In the genomic region with DNA sequence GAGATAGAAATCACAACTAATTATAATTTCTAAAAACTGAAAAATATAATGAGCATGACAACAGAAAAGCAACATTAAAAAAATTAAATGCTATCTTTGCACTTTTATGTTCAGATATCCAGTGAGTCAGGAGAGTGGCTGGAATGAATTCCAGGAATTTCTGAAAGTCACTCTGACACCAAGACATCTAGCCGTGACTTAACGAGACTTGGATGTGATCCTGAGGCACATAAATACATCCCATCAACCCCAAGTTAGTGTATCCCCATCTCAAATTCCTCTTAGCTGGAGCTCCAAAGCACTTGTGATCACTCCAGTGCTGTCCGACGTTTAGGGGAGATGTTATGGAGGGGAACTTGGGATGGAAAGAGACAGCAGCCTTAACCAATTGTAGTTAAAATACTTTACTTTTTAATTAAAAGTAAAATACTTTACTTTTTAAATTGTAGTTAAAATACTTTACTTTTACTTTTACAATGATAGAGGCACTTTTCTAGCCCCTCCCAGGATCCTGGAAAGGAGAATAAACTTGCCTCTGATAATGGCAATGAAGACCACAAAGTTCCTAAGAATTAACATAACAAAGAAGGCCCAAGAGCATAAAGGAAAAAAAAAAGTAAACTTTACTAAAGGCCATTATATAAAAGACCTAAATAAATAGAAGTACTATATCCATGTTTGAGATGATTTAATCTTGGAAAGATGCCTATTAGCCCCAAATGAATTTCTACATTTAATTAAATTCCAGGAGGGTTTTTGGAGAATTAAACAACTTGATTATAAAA, we compare ENCODE assay signal across 19 cellular contexts.
DNase-seq lines count a peak whose midpoint lies in the region; ATAC-seq and TF ChIP-seq lines count a peak whose summit lies in the region.
"Had no signal": no experiment of that assay in that cellular context is flagged by ENCODE, and none has a peak within 500 bp of the region (broad histone marks: within the 10 kb centered on the region; RNA-seq: fewer than 3 reads in every experiment).

No MANE protein-coding gene starts in this region.

- H3K27me3 ChIP-seq in GM23248 (replicated peaks; ENCODE audit: insufficient read depth) (no peaks in the 10 kb centered on the region), adipocyte (replicated peaks; ENCODE audit: control insufficient read depth, insufficient read depth, low read length) (no peaks in the 10 kb centered on the region)

- ATAC-seq in GM18870 (IDR thresholded peaks at IDR 0.05; ENCODE audit: unreplicated experiment), result no peak
- ATAC-seq: A549, T-cell had no signal

- in situ Hi-C loops in GM23248 (cut with MboI), result no loop called here

- H2AFZ ChIP-seq in GM23248, result no peak overlapping the region

- peaks cover 7% of the 10 kb centered on the region; the same call in 1 of the 2 replicates for H3K4me1 ChIP-seq in GM23248 (ENCODE audit: insufficient read depth)
- no peaks in the 10 kb centered on the region for H3K4me1 ChIP-seq in adipocyte (ENCODE audit: control insufficient read depth, insufficient read depth, low read length)
- H3K4me1 ChIP-seq: A549 had no signal

- no peaks in the 10 kb centered on the region for H3F3A ChIP-seq in GM23248 (ENCODE audit: insufficient read depth)

- H3K36me3 ChIP-seq in GM23248 (ENCODE audit: low read depth) (no peaks in the 10 kb centered on the region), adipocyte (ENCODE audit: control insufficient read depth, insufficient read depth, low read length, severe bottlenecking) (no peaks in the 10 kb centered on the region)

- H3K4me2 ChIP-seq in GM23248 (ENCODE audit: unreplicated experiment), result no peak overlapping the region
- H3K4me2 ChIP-seq: A549, KMS-11, SK-N-SH had no signal

- H3K9ac ChIP-seq in GM23248, result no peak overlapping the region
- H3K9ac ChIP-seq in adipocyte (ENCODE audit: low read length), result no peak overlapping the region
- H3K9ac ChIP-seq: KMS-11, SK-N-SH had no signal

- WGBS in GM23248 (ENCODE audit: low coverage in 1 of 2, low lambda C conversion rate in 2 of 2, missing lambda C conversion rate in 2 of 2), 2 experiments, result 16 to 17% methylated on average over 4 of the region's 4 CpGs

- no peaks in the 10 kb centered on the region for H4K20me1 ChIP-seq in GM23248 (ENCODE audit: insufficient read depth)

- DNase-seq in AG10803 (ENCODE audit: low read depth) (peak; percentile 6), GM23248 (peak; percentile 36), adipocyte (ENCODE audit: low read depth) (peak; percentile 7), fibroblast of the aortic adventitia (ENCODE audit: low read depth) (peak; percentile 45), NCI-H1092 treated with DMSO at 0.1 percent for 48 hours (lab: John Stamatoyannopoulos, UW) (no peak), HT-29 (ENCODE audit: low spot score) (no peak)
- DNase-seq in activated effector memory CD4-positive, alpha-beta T cell treated with anti-CD3 and anti-CD28 coated beads, Interleukin-2, amount 50 U/mL, for 16 hours, result no peak
- DNase-seq: DMS79 treated with DMSO at 0.1 percent for 48 hours, GDM1, NCI-H1436 treated with DMSO at 0.1 percent for 48 hours, NCI-H2029 treated with DMSO at 0.1 percent for 48 hours, NCI-H2171 treated with DMSO at 0.1 percent for 48 hours, SHP77, SK-N-SH, T-cell had no signal

- TF ChIP-seq CTCF in AG10803 (conservative IDR thresholded peaks at IDR 0.05; ENCODE audit: low read length), result no peak
- no peak for TF ChIP-seq CTCF in fibroblast of the aortic adventitia (IDR thresholded peaks at IDR 0.05; ENCODE audit: insufficient read depth, low read length)

- no peak overlapping the region for H3K27ac ChIP-seq in GM23248
- H3K27ac ChIP-seq: A549, C4-2B, KMS-11 had no signal

- no peak overlapping the region for H3K4me3 ChIP-seq in AG10803 (ENCODE audit: low read length)
- no peak overlapping the region for H3K4me3 ChIP-seq in GM23248
- no peak overlapping the region for H3K4me3 ChIP-seq in adipocyte (ENCODE audit: low read length)
- H3K4me3 ChIP-seq in fibroblast of the aortic adventitia (ENCODE audit: low read depth, low read length), result no peak overlapping the region
- H3K4me3 ChIP-seq: A549 had no signal

- H3K9me3 ChIP-seq in GM23248 (ENCODE audit: low read depth), result no peaks in the 10 kb centered on the region
- peaks cover 8% of the 10 kb centered on the region for H3K9me3 ChIP-seq in adipocyte (ENCODE audit: control insufficient read depth, low read length)
- H3K9me3 ChIP-seq: SK-N-SH had no signal

- no peaks in the 10 kb centered on the region for H3K79me2 ChIP-seq in GM23248 (ENCODE audit: insufficient read depth)

- H3K9me2 ChIP-seq in GM23248 (ENCODE audit: insufficient read depth), result no peaks in the 10 kb centered on the region
- H3K9me2 ChIP-seq: SK-N-SH had no signal

Comparison
In these comparisons a context has a peak if more than half of its experiments do, and no peak if none do; other contexts are left out.
1. DNase-seq: peak in AG10803 (single experiment), GM23248 (single experiment), adipocyte (single experiment) and fibroblast of the aortic adventitia (single experiment); none in NCI-H1092 treated with DMSO at 0.1 percent for 48 hours (single experiment), activated effector memory CD4-positive, alpha-beta T cell treated with anti-CD3 and anti-CD28 coated beads, Interleukin-2, amount 50 U/mL, for 16 hours (single experiment) and HT-29 (single experiment).